In genomic region chr16:74982303-74982702, GRCh38 we compare ENCODE assay signal across 24 cellular contexts. TPM values are rescaled to one million over a fixed set of nuclear protein-coding genes. Genes with fewer than 3 reads are reported as not detected.
DNase-seq lines count a peak whose midpoint lies in the region; ATAC-seq and TF ChIP-seq lines count a peak whose summit lies in the region.
"Had no signal": no experiment of that assay in that cellular context is flagged by ENCODE, and none has a peak within 500 bp of the region (broad histone marks: within the 10 kb centered on the region; RNA-seq: fewer than 3 reads in every experiment).

No MANE protein-coding gene starts in this region.

- peaks cover 10% of the 10 kb centered on the region for H3K36me3 ChIP-seq in endodermal cell (ENCODE audit: control insufficient read depth, insufficient read depth, low read length)
- H3K36me3 ChIP-seq: SJCRH30 had no signal

- H3K9ac ChIP-seq in endodermal cell (ENCODE audit: extremely low read depth, low read length, poor library complexity, severe bottlenecking), result no peak overlapping the region

- DNase-seq in activated T-cell treated with anti-CD3 and anti-CD28 coated beads, Interleukin-2, amount 50 U/mL, for 24 hours, result no peak
- no peak for DNase-seq in activated T-cell treated with anti-CD3 and anti-CD28 coated beads, Interleukin-2, amount 50 U/mL, for 4 hours
- DNase-seq in NCI-H69 (lab: John Stamatoyannopoulos, UW) (peak; percentile 52), endodermal cell (no peak), type B pancreatic cell (ENCODE audit: extremely low spot score, unreplicated experiment) (no peak), erythroblast (lab: John Stamatoyannopoulos, UW) (no peak), NCI-H2029 treated with DMSO at 0.1 percent for 48 hours (lab: John Stamatoyannopoulos, UW) (no peak), medulla oblongata (ENCODE audit: extremely low spot score) (no peak)
- DNase-seq: activated CD4-positive, alpha-beta T cell treated with anti-CD3 and anti-CD28 coated beads for 1 hour; activated naive CD4-positive, alpha-beta T cell treated with Interleukin-2 at 50 U/mL for 16 hours; activated T-cell treated with anti-CD3 and anti-CD28 coated beads, Interleukin-2, amount 50 U/mL, for 48 hours; anterior cingulate cortex; glutamatergic neuron; NCI-H1105; NCI-H2029; NCI-H446 treated with DMSO at 0.1 percent for 48 hours; psoas muscle; SJCRH30; stimulated activated CD8-positive, alpha-beta memory T cell treated with anti-CD3 and anti-CD28 coated beads, Interleukin-4, amount 100 ng/mL, for 48 hours; stomach; T-cell; tibial artery had no signal

- peaks cover 30% of the 10 kb centered on the region for H3K4me1 Mint-ChIP-seq in activated T-cell treated with anti-CD3 and anti-CD28 coated beads, Interleukin-2, amount 50 U/mL, for 24 hours (ENCODE audit: low read depth)
- peaks cover 22% of the 10 kb centered on the region for H3K4me1 Mint-ChIP-seq in activated T-cell treated with anti-CD3 and anti-CD28 coated beads, Interleukin-2, amount 50 U/mL, for 4 hours (ENCODE audit: low read depth)
- H3K4me1 Mint-ChIP-seq in endodermal cell, result peaks cover 9% of the 10 kb centered on the region
- peaks cover 8% of the 10 kb centered on the region for H3K4me1 Mint-ChIP-seq in type B pancreatic cell (ENCODE audit: unreplicated experiment)

- no peaks in the 10 kb centered on the region for H3K4me1 ChIP-seq in endodermal cell (ENCODE audit: control insufficient read depth, insufficient read depth, low read length)
- H3K4me1 ChIP-seq: Peyer's patch had no signal

- H3K4me3 ChIP-seq in endodermal cell (ENCODE audit: low read length), result no peak overlapping the region
- H3K4me3 ChIP-seq: Peyer's patch, psoas muscle, SJCRH30, stomach, tibial artery had no signal

- peaks cover 27% of the 10 kb centered on the region for H3K36me3 Mint-ChIP-seq in activated T-cell treated with anti-CD3 and anti-CD28 coated beads, Interleukin-2, amount 50 U/mL, for 24 hours (ENCODE audit: low read depth)
- H3K36me3 Mint-ChIP-seq in activated T-cell treated with anti-CD3 and anti-CD28 coated beads, Interleukin-2, amount 50 U/mL, for 4 hours (ENCODE audit: insufficient read depth), result peaks cover 4% of the 10 kb centered on the region
- H3K36me3 Mint-ChIP-seq in endodermal cell (ENCODE audit: low read depth) (peaks cover 18% of the 10 kb centered on the region), type B pancreatic cell (peaks cover 8% of the 10 kb centered on the region)

- no peaks in the 10 kb centered on the region for H3K27me3 ChIP-seq in endodermal cell (ENCODE audit: control insufficient read depth, insufficient read depth, low read length, poor library complexity, severe bottlenecking)
- H3K27me3 ChIP-seq: Peyer's patch, SJCRH30, stomach, tibial artery had no signal

- WGBS in endodermal cell (ENCODE audit: insufficient coverage in 1 of 2, insufficient read length in 1 of 2), 2 experiments, result 84 to 92% methylated on average over 2 of the region's 2 CpGs

- H3K27me3 Mint-ChIP-seq in activated T-cell treated with anti-CD3 and anti-CD28 coated beads, Interleukin-2, amount 50 U/mL, for 24 hours, result no peaks in the 10 kb centered on the region
- no peaks in the 10 kb centered on the region for H3K27me3 Mint-ChIP-seq in activated T-cell treated with anti-CD3 and anti-CD28 coated beads, Interleukin-2, amount 50 U/mL, for 4 hours (ENCODE audit: low read depth)
- no peaks in the 10 kb centered on the region for H3K27me3 Mint-ChIP-seq in endodermal cell (ENCODE audit: insufficient read depth)
- no peaks in the 10 kb centered on the region for H3K27me3 Mint-ChIP-seq in type B pancreatic cell
- H3K27me3 Mint-ChIP-seq: dendritic cell treated with granulocyte-macrophage colony-stimulating factor and Interleukin-4, amounts not matched to agents 40 ng/mL and 50 ng/mL, for 4 days; T-cell had no signal

- no peak overlapping the region for H3K27ac ChIP-seq in endodermal cell (ENCODE audit: low read depth, low read length)
- H3K27ac ChIP-seq: Peyer's patch, psoas muscle, SJCRH30, stomach, tibial artery had no signal

- H3K9me3 ChIP-seq in endodermal cell (ENCODE audit: control insufficient read depth, low read length), result no peaks in the 10 kb centered on the region
- H3K9me3 ChIP-seq: Peyer's patch, psoas muscle, SJCRH30, stomach, tibial artery had no signal

- TF ChIP-seq CTCF in endodermal cell (conservative IDR thresholded peaks at IDR 0.05) (peak; percentile 28), type B pancreatic cell (conservative IDR thresholded peaks at IDR 0.05) (no peak)

- ATAC-seq in activated T-cell treated with anti-CD3 and anti-CD28 coated beads, Interleukin-2, amount 50 U/mL, for 4 hours, result no peak
- ATAC-seq: psoas muscle, T-cell had no signal

- no peaks in the 10 kb centered on the region for H3K9me3 Mint-ChIP-seq in activated T-cell treated with anti-CD3 and anti-CD28 coated beads, Interleukin-2, amount 50 U/mL, for 24 hours
- H3K9me3 Mint-ChIP-seq in activated T-cell treated with anti-CD3 and anti-CD28 coated beads, Interleukin-2, amount 50 U/mL, for 4 hours, result no peaks in the 10 kb centered on the region
- H3K9me3 Mint-ChIP-seq in endodermal cell (no peaks in the 10 kb centered on the region), type B pancreatic cell (no peaks in the 10 kb centered on the region)
- H3K9me3 Mint-ChIP-seq: dendritic cell treated with granulocyte-macrophage colony-stimulating factor and Interleukin-4, amounts not matched to agents 40 ng/mL and 50 ng/mL, for 4 days; T-cell had no signal

- peak overlapping the region; percentile 73 for H3K4me3 Mint-ChIP-seq in activated T-cell treated with anti-CD3 and anti-CD28 coated beads, Interleukin-2, amount 50 U/mL, for 24 hours
- no peak overlapping the region for H3K4me3 Mint-ChIP-seq in activated T-cell treated with anti-CD3 and anti-CD28 coated beads, Interleukin-2, amount 50 U/mL, for 4 hours
- H3K4me3 Mint-ChIP-seq in endodermal cell, result no peak overlapping the region
- peak overlapping the region; percentile 77 for H3K4me3 Mint-ChIP-seq in type B pancreatic cell
- H3K4me3 Mint-ChIP-seq: dendritic cell treated with granulocyte-macrophage colony-stimulating factor and Interleukin-4, amounts not matched to agents 40 ng/mL and 50 ng/mL, for 4 days had no signal

- TF ChIP-seq POLR2A in erythroblast (IDR thresholded peaks at IDR 0.05; ENCODE audit: low read length), result no peak

- no peak overlapping the region for H3K27ac Mint-ChIP-seq in activated T-cell treated with anti-CD3 and anti-CD28 coated beads, Interleukin-2, amount 50 U/mL, for 24 hours
- H3K27ac Mint-ChIP-seq in endodermal cell (no peak overlapping the region), type B pancreatic cell (no peak overlapping the region)
- H3K27ac Mint-ChIP-seq: dendritic cell treated with granulocyte-macrophage colony-stimulating factor and Interleukin-4, amounts not matched to agents 40 ng/mL and 50 ng/mL, for 4 days; T-cell had no signal

RNA-seq across cellular contexts. Expression of gene WDR59, which starts 2.6 kb away (rescaled TPM):
- total RNA-seq in activated T-cell treated with anti-CD3 and anti-CD28 coated beads, Interleukin-2, amount 50 U/mL, for 4 hours, result 10 to 100 TPM; 49.3 to 61.8 (median 58.4) TPM
- 100 to 1,000 TPM; 105 to 110 TPM for total RNA-seq in endodermal cell
- 61.5 TPM for polyA plus RNA-seq in endodermal cell (2013, experiment 1 of 2)
- 53.0 TPM for polyA plus RNA-seq in endodermal cell (2013, experiment 2 of 2)
- 85.9 and 88.9 TPM in 2 replicates for total RNA-seq in type B pancreatic cell (ENCODE audit: low replicate concordance)

RNA-seq across cellular contexts. Expression of gene ZNRF1, which starts 16.5 kb away (rescaled TPM):
- 10 to 100 TPM; 18.8 to 30.5 (median 25.0) TPM for total RNA-seq in activated T-cell treated with anti-CD3 and anti-CD28 coated beads, Interleukin-2, amount 50 U/mL, for 4 hours
- 10 to 100 TPM; 44.9 to 46.1 TPM for total RNA-seq in endodermal cell
- polyA plus RNA-seq in endodermal cell (2013, experiment 1 of 2), result 35.0 TPM
- polyA plus RNA-seq in endodermal cell (2013, experiment 2 of 2), result 35.1 TPM
- 38.4 and 49.2 TPM in 2 replicates for total RNA-seq in type B pancreatic cell (ENCODE audit: low replicate concordance)

Comparison
In these comparisons a context has a peak if more than half of its experiments do, and no peak if none do; other contexts are left out.
1. H3K4me3 Mint-ChIP-seq: peak in activated T-cell treated with anti-CD3 and anti-CD28 coated beads, Interleukin-2, amount 50 U/mL, for 24 hours (single experiment) and type B pancreatic cell (single experiment); none in activated T-cell treated with anti-CD3 and anti-CD28 coated beads, Interleukin-2, amount 50 U/mL, for 4 hours (single experiment) and endodermal cell (single experiment).